Comparison of ENCODE assay signal across 8 cellular contexts in the genomic region with DNA sequence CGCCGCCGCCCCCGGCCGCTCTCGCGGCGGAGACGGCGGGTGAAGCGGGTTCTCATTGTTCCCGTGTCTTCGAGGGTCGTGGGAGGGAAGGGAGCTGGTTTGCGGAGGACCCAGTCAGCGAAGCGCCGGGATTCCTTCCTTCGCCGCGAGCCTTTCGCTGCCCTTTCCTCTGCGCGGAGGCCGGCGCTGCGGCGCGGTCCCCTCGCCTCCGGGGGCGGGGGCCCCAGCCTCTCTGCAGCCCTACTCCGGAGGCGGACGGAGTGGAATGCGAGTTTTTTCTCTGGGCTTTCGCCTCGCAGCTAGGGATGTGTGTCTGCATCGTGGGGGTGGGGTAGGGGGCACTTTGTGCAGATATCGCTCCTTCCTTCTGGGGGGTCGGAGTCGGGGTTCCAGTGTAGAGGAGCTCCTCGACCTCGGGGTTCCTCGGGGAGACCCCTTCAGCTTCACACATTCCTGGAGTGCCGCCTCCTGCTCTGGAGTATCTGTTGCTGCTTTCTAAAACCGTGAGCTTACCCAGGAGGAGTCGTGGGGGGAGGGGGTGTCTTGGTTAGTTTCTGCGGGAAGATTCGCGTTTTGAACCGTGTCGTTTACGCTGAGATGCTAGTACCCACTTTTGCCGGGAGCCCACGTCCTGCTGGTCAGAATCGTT. TPM values are rescaled to one million over a fixed set of nuclear protein-coding genes. Genes with fewer than 3 reads are reported as not detected.
DNase-seq lines count a peak whose midpoint lies in the region; ATAC-seq and FAIRE-seq lines count a peak whose summit lies in the region.

No MANE protein-coding gene starts in this region.

- intact Hi-C loops in right cardiac atrium (cut with DNase I) = no loop called here

- H3K27ac ChIP-seq in right cardiac atrium (ENCODE audit: low read length) = peak overlapping the region; percentile 54

- H3K9me3 ChIP-seq in right cardiac atrium (ENCODE audit: control insufficient read depth, low read length) = no peaks in the 10 kb centered on the region

- ATAC-seq in HG03095 (IDR thresholded peaks at IDR 0.05; ENCODE audit: unreplicated experiment) (peak; percentile 36), right cardiac atrium (peak; percentile 71 to 79), GM18520 (IDR thresholded peaks at IDR 0.05; ENCODE audit: unreplicated experiment) (no peak)

- WGBS in right cardiac atrium = under 1% methylated on average over 57 of the region's 57 CpGs

- peak overlapping the region; percentile 92 for H3K4me3 ChIP-seq in right cardiac atrium (ENCODE audit: low read length)

- H3K27me3 ChIP-seq in right cardiac atrium (ENCODE audit: control insufficient read depth, insufficient read depth) = no peaks in the 10 kb centered on the region

- DNase-seq in AG08395 (ENCODE audit: low spot score) = peak; percentile 46
- DNase-seq in GM18507 (ENCODE audit: extremely low spot score, insufficient read length, low read depth) = no peak
- DNase-seq in OCI-M1 (lab: John Stamatoyannopoulos, UW) = peak; percentile 64
- DNase-seq in amniotic epithelial cell (ENCODE audit: low read depth) = peak; percentile 37
- peak in 2 of 3 donors; percentile 17 to 54 for DNase-seq in right cardiac atrium
- DNase-seq in retina = peak; percentile 86

- peak; percentile 35 for FAIRE-seq in GM18507 (lab: Jason Lieb, UNC)

- H3K4me1 ChIP-seq in right cardiac atrium (ENCODE audit: control insufficient read depth, insufficient read depth, low read length) = no peaks in the 10 kb centered on the region

RNA-seq across cellular contexts. Expression of gene RNF2, which starts 0.6 kb away (rescaled TPM):
- 10 to 100 TPM; 12.6 to 16.6 (median 14.0) TPM for total RNA-seq in right cardiac atrium
- 3.9 TPM for polyA plus RNA-seq in right cardiac atrium
